15 cellular contexts compared by ENCODE assay signal in the genomic region with DNA sequence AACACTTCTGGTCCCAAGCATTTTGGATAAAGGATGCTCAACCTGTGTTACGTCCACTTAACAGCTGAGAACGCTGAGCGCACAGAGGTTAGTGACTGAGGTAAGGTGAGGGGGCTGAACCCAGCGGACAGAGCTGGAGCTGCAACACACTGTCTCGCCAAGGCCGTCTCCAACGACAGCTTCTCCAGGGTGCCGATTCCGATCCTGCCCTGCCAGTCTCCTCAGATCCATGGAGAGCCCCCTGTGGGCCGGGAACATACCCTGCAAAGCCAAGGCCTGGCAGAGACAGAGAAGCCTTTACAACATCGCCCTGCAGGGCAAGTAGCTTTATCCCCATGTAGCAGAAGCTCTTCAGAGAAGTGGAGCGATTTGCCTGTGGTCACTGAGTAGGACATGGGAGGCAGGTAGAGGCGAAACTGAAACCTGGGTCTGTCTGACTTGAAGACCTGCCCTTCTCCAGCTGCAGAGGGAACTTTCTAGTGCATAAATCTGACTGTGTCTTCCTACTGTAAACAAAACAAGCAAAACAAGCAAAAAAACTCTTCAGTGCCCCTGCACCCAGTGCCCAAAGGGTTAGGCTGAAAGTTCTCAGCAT.
DNase-seq lines count a peak whose midpoint lies in the region; ATAC-seq and TF ChIP-seq lines count a peak whose summit lies in the region.
"Had no signal": no experiment of that assay in that cellular context is flagged by ENCODE, and none has a peak within 500 bp of the region (broad histone marks: within the 10 kb centered on the region; RNA-seq: fewer than 3 reads in every experiment).

No MANE protein-coding gene starts in this region.

- H3K27me3 ChIP-seq in Loucy (ENCODE audit: insufficient read depth, low read length, poor library complexity, severe bottlenecking) = no peaks in the 10 kb centered on the region
- H3K27me3 ChIP-seq: vagina had no signal

- TF ChIP-seq CTCF in GM12865 (IDR thresholded peaks at IDR 0.05; ENCODE audit: insufficient read depth, low read depth, low read length, missing control alignments) (peak; percentile 17), Loucy (conservative IDR thresholded peaks at IDR 0.05; ENCODE audit: low read length) (peak; percentile 46), fibroblast of pulmonary artery (IDR thresholded peaks at IDR 0.05; ENCODE audit: low read length, missing control alignments) (peak; percentile 27)

- no peaks in the 10 kb centered on the region for H4K20me1 ChIP-seq in Loucy (ENCODE audit: insufficient read depth, low read length, poor library complexity, severe bottlenecking)

- H3K9ac ChIP-seq in Loucy (ENCODE audit: low read depth, low read length, poor library complexity, severe bottlenecking) = no peak overlapping the region

- no peak for ATAC-seq in HG03571 (IDR thresholded peaks at IDR 0.05; ENCODE audit: unreplicated experiment)
- ATAC-seq: CD8-positive, alpha-beta T cell; sciatic nerve had no signal

- in situ Hi-C loops in ACHN (cut with HindIII; ENCODE audit: low pct_ligation_motif_present, low pct_unique_long_range_greater_than_20kb, low sequenced_read_pairs) = no loop called here

- no peak overlapping the region for H2AFZ ChIP-seq in Loucy (ENCODE audit: low read length)

- no peaks in the 10 kb centered on the region for H3K36me3 ChIP-seq in Loucy (ENCODE audit: insufficient read depth, low read length)
- H3K36me3 ChIP-seq: vagina had no signal

- H3K4me1 ChIP-seq in Loucy (ENCODE audit: insufficient read depth, low read length, poor library complexity, severe bottlenecking) = peaks cover 30% of the 10 kb centered on the region
- H3K4me1 ChIP-seq: vagina had no signal

- DNase-seq in ACHN (peak; percentile 11), GM12865 (ENCODE audit: low read depth) (peak; percentile 89), fibroblast of pulmonary artery (ENCODE audit: low read depth) (no peak), SKM-1 (lab: John Stamatoyannopoulos, UW; ENCODE audit: unreplicated experiment) (no peak), SW480 (ENCODE audit: low spot score) (no peak), GF-D8 (lab: John Stamatoyannopoulos, UW) (no peak)
- DNase-seq: activated naive CD4-positive, alpha-beta T cell; CD8-positive, alpha-beta T cell; midbrain; NCI-H146 had no signal

- H3K9me2 ChIP-seq in Loucy (replicated peaks; ENCODE audit: low read depth, low read length) = no peaks in the 10 kb centered on the region

- no peaks in the 10 kb centered on the region for H3K9me3 ChIP-seq in Loucy (ENCODE audit: insufficient read depth, low read depth, low read length)
- H3K9me3 ChIP-seq: vagina had no signal

- no peak overlapping the region for H3K4me3 ChIP-seq in GM12865 (ENCODE audit: low read depth, low read length)
- no peak overlapping the region for H3K4me3 ChIP-seq in Loucy (ENCODE audit: low read length, poor library complexity, severe bottlenecking)
- no peak overlapping the region for H3K4me3 ChIP-seq in fibroblast of pulmonary artery (replicated peaks; ENCODE audit: low read depth, low read length)
- H3K4me3 ChIP-seq: coronary artery, vagina had no signal

- H3F3A ChIP-seq in Loucy (ENCODE audit: low read depth) = peaks cover 2% of the 10 kb centered on the region; the same call in 1 of the 2 replicates

- no peaks in the 10 kb centered on the region for H3K79me2 ChIP-seq in Loucy (ENCODE audit: insufficient read depth, low read length)

- no peak overlapping the region for H3K4me2 ChIP-seq in Loucy (ENCODE audit: low read depth, low read length, poor library complexity, severe bottlenecking)

Comparison
In these comparisons a context has a peak if more than half of its experiments do, and no peak if none do; other contexts are left out.
1. DNase-seq: peak in ACHN (single experiment) and GM12865 (single experiment); none in fibroblast of pulmonary artery (single experiment), SKM-1 (single experiment), SW480 (single experiment) and GF-D8 (single experiment).
2. Peak in every context shown above with its lines, with median percentiles within 50 percentile points of each other: CTCF ChIP-seq.